ENCODE assay signal across 18 cellular contexts in the genomic region with DNA sequence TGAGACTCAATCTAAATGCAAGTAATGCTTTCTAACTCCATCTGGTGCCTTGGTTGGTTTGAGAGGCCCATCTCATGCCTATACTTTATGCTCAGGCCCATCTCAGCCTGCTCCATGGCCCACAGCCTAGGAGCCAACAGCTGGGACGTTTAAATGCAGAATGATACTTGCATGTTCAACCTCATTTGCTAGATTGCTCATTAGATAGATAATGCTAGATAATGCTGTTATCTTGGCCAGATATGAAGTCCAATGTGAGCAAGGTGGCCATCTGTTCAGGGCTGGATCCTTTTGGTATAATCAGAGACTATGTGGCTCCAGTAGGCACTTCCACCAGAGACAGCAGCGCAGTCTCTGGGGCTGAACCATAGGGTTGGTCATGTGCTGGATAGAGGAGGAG.
DNase-seq lines count a peak whose midpoint lies in the region; ATAC-seq and TF ChIP-seq lines count a peak whose summit lies in the region.
"Had no signal": no experiment of that assay in that cellular context is flagged by ENCODE, and none has a peak within 500 bp of the region (broad histone marks: within the 10 kb centered on the region; RNA-seq: fewer than 3 reads in every experiment).

No MANE protein-coding gene starts in this region.

- peak overlapping the region; percentile 43 for H3K27ac Mint-ChIP-seq in neural crest cell (ENCODE audit: unreplicated experiment)

- H3K4me3 Mint-ChIP-seq in neural crest cell: no peak overlapping the region

- ATAC-seq in SK-N-SH treated with all-trans-retinoic acid at 6 μM for 48 hours (no peak), GM18868 (IDR thresholded peaks at IDR 0.05; ENCODE audit: unreplicated experiment) (no peak), HG02623 (IDR thresholded peaks at IDR 0.05; ENCODE audit: unreplicated experiment) (no peak)

- no peaks in the 10 kb centered on the region for H4K20me1 ChIP-seq in BLaER1

- no peaks in the 10 kb centered on the region for H3K4me1 Mint-ChIP-seq in neural crest cell

- H3K9me3 Mint-ChIP-seq in neural crest cell: peaks cover 13% of the 10 kb centered on the region

- peak; percentile 24 for DNase-seq in NCI-H524 treated with DMSO at 0.1 percent for 48 hours (lab: John Stamatoyannopoulos, UW)
- DNase-seq in neural crest cell (ENCODE audit: low read depth, low spot score): no peak
- DNase-seq in H7: no peak
- no peak for DNase-seq in effector CD4-positive, alpha-beta T cell
- DNase-seq: C1 segment of cervical spinal cord, GF-D8, KBM-7, NCI-H2029 treated with DMSO at 0.1 percent for 48 hours, NCI-H2171 treated with DMSO at 0.1 percent for 48 hours, NCI-H446 treated with DMSO at 0.1 percent for 48 hours, NCI-H748 treated with DMSO at 0.1 percent for 48 hours, RPMI8226 had no signal

- no peak overlapping the region for H3K9ac ChIP-seq in BLaER1

- peaks cover 4% of the 10 kb centered on the region for H3K36me3 Mint-ChIP-seq in neural crest cell (ENCODE audit: low read depth)

- H3K4me3 ChIP-seq in BLaER1: no peak overlapping the region
- no peak overlapping the region for H3K4me3 ChIP-seq in H7 (ENCODE audit: insufficient read depth, low read depth, low read length)
- H3K4me3 ChIP-seq: HAP-1, SJCRH30 had no signal

- H3K36me3 ChIP-seq in BLaER1 (no peaks in the 10 kb centered on the region), H7 (replicated peaks; ENCODE audit: control insufficient read depth, insufficient read depth, low read length) (no peaks in the 10 kb centered on the region)
- H3K36me3 ChIP-seq: SJCRH30 had no signal

- H3K27me3 ChIP-seq in BLaER1: no peaks in the 10 kb centered on the region
- no peaks in the 10 kb centered on the region for H3K27me3 ChIP-seq in H7 (ENCODE audit: control insufficient read depth, insufficient read depth, low read length)
- H3K27me3 ChIP-seq: SJCRH30 had no signal

- H3K27me3 Mint-ChIP-seq in neural crest cell (ENCODE audit: low read depth): no peaks in the 10 kb centered on the region

- no peaks in the 10 kb centered on the region for H3K9me3 ChIP-seq in BLaER1
- H3K9me3 ChIP-seq: HAP-1 had no signal

- peak overlapping the region; percentile 22; the same call in 1 of the 2 replicates for H3K4me2 ChIP-seq in BLaER1

- no peak for TF ChIP-seq CTCF in neural crest cell (conservative IDR thresholded peaks at IDR 0.05)

- no peak overlapping the region for H3K27ac ChIP-seq in BLaER1
- H3K27ac ChIP-seq: SJCRH30 had no signal

- H3K4me1 ChIP-seq in BLaER1: peaks cover 19% of the 10 kb centered on the region; the same call in 1 of the 2 replicates
- H3K4me1 ChIP-seq: HAP-1 had no signal

TF ChIP-seq in SK-N-SH treated with all-trans-retinoic acid at 6 μM for 48 hours, 23 proteins besides CTCF, POLR2A, EP300 and RAD21:
- no peak for TF ChIP-seq OSR1 (CRISPR knock-in tag; IDR thresholded peaks at IDR 0.05)
- peak; percentile 43; the same call in 1 of the 2 replicates for TF ChIP-seq TCF4 (CRISPR knock-in tag; IDR thresholded peaks at IDR 0.05; ENCODE audit: borderline replicate concordance)
- no peak for TF ChIP-seq POU6F1 (CRISPR knock-in tag; IDR thresholded peaks at IDR 0.05; ENCODE audit: borderline replicate concordance, low read depth)
- no peak for TF ChIP-seq ZC3H10 (CRISPR knock-in tag; IDR thresholded peaks at IDR 0.05)
- TF ChIP-seq ESRRG (CRISPR knock-in tag; IDR thresholded peaks at IDR 0.05): no peak
- no peak for TF ChIP-seq ISL1 (CRISPR knock-in tag; IDR thresholded peaks at IDR 0.05)
